Comparison of ENCODE assay signal across 1 cellular context in genomic region chr12:87870493-87870892, GRCh38.
TF ChIP-seq lines count a peak whose summit lies in the region.

No MANE protein-coding gene starts in this region.

TF ChIP-seq in H1, 55 proteins besides CTCF, POLR2A, EP300 and RAD21:
- TF ChIP-seq BRCA1 (IDR thresholded peaks at IDR 0.05; ENCODE audit: low read depth, low read length), result no peak
- TF ChIP-seq POU5F1 (IDR thresholded peaks at IDR 0.05; ENCODE audit: low read depth, low read length), result no peak
- no peak for TF ChIP-seq SP2 (IDR thresholded peaks at IDR 0.05; ENCODE audit: low read length)
- no peak for TF ChIP-seq E2F6 (IDR thresholded peaks at IDR 0.05)
- no peak for TF ChIP-seq GABPA (IDR thresholded peaks at IDR 0.05; ENCODE audit: borderline replicate concordance, insufficient read depth, low read length)
- TF ChIP-seq PHF8 (conservative IDR thresholded peaks at IDR 0.05; ENCODE audit: low read depth, low read length), result no peak
- no peak for TF ChIP-seq TBP (IDR thresholded peaks at IDR 0.05; ENCODE audit: low read depth, low read length)
- TF ChIP-seq EZH2 (IDR thresholded peaks at IDR 0.05; ENCODE audit: low read depth, low read length, severe bottlenecking), result no peak
- TF ChIP-seq CTBP2 (IDR thresholded peaks at IDR 0.05; ENCODE audit: borderline replicate concordance, insufficient read depth, insufficient read length, low read length), result no peak
